12 cellular contexts compared by ENCODE assay signal in genomic region chr9:104923740-104924139, GRCh38. TPM values are rescaled to one million over a fixed set of nuclear protein-coding genes. Genes with fewer than 3 reads are reported as not detected.
DNase-seq lines count a peak whose midpoint lies in the region; ATAC-seq, FAIRE-seq and TF ChIP-seq lines count a peak whose summit lies in the region.
"Had no signal": no experiment of that assay in that cellular context is flagged by ENCODE, and none has a peak within 500 bp of the region (broad histone marks: within the 10 kb centered on the region; RNA-seq: fewer than 3 reads in every experiment).

No MANE protein-coding gene starts in this region.

- peaks cover 0 to 2% of the 10 kb centered on the region in 2 experiments; a peak in 1 of 5 replicates for H3K36me3 ChIP-seq in HepG2 (replicated peaks in 1 of 2; ENCODE audit: control insufficient read depth in 1 of 2, insufficient read depth in 2 of 2, low read length in 2 of 2)

- DNase-seq in GM18507 (ENCODE audit: extremely low spot score, insufficient read length, low read depth) (no peak), HepG2 (ENCODE audit: low spot score) (no peak), AML-193 (lab: John Stamatoyannopoulos, UW) (no peak), lower leg skin (ENCODE audit: low spot score in 2 of 2) (no peak)
- no peak for DNase-seq in stimulated activated naive CD8-positive, alpha-beta T cell treated with anti-CD3 and anti-CD28 coated beads, Interleukin-15, Interleukin-2, amounts not matched to agents 100 U/mL and 50 U/mL, for 24 hours
- DNase-seq in stimulated activated CD4-positive, alpha-beta T cell treated with anti-CD3 and anti-CD28 coated beads, Interleukin-15, amount 100 ng/mL, for 24 hours, result no peak
- DNase-seq: activated CD8-positive, alpha-beta memory T cell treated with anti-CD3 and anti-CD28 coated beads, Interleukin-2, amount 10 ng/mL, durations not matched to agents 7 days and 5 days; hippocampal formation; NCI-H1092 treated with DMSO at 0.1 percent for 48 hours had no signal

- peak overlapping the region in 2 of 3 experiments; percentile 15 to 25; a peak in 2 of 6 replicates for H3K4me3 ChIP-seq in HepG2 (replicated peaks in 1 of 3; ENCODE audit: insufficient read depth in 1 of 3, low read depth in 2 of 3, low read length in 3 of 3)
- no peak overlapping the region for H3K4me3 ChIP-seq in lower leg skin (ENCODE audit: low read depth, poor library complexity, severe bottlenecking)

- in situ Hi-C loops in HepG2 (cut with HindIII; ENCODE audit: extremely low pct_ligation_motif_present, low pct_unique_long_range_greater_than_20kb), result loop anchor here (10.0 kb wide), 2 partner anchors 141 to 231 kb away; no protein-coding TSS in a partner anchor

- H3K4me1 ChIP-seq in HepG2 (ENCODE audit: insufficient read depth, low read length), result peaks cover 76% of the 10 kb centered on the region

- H2AFZ ChIP-seq in HepG2 (ENCODE audit: low read length), result no peak overlapping the region

- H3K4me2 ChIP-seq in HepG2 (ENCODE audit: low read depth, low read length), result peak overlapping the region; percentile 90

- CTCF ChIA-PET in HepG2 (lab: Yijun Ruan, JAX; ENCODE audit: low intra/inter-chr PET ratio, low total read pairs), result no interaction called here

- H4K20me1 ChIP-seq in HepG2 (ENCODE audit: insufficient read depth, low read length), result peaks cover 2% of the 10 kb centered on the region; the same call in 1 of the 2 replicates

- H3K79me2 ChIP-seq in HepG2 (ENCODE audit: insufficient read depth, low read length), result peaks cover 92% of the 10 kb centered on the region

- WGBS in HepG2 (ENCODE audit: low lambda C conversion rate), result 60% methylated on average over 4 of the region's 4 CpGs
- WGBS in lower leg skin, 2 donors, result 68 to 91% methylated on average over 4 of the region's 4 CpGs

- peak; percentile 70 for FAIRE-seq in GM18507 (lab: Jason Lieb, UNC)
- peak; percentile 48 for FAIRE-seq in HepG2 (lab: Jason Lieb, UNC)
- FAIRE-seq: H1 had no signal

- TF ChIP-seq EP300 in HepG2 (IDR thresholded peaks at IDR 0.05; ENCODE audit: low read depth in 2 of 2, low read length in 2 of 2), result no peak
- no peak for TF ChIP-seq EP300 in HepG2 (CRISPR knock-in tag; IDR thresholded peaks at IDR 0.05; ENCODE audit: borderline replicate concordance)

- no peak for TF ChIP-seq CTCF in HepG2 (CRISPR knock-in tag; IDR thresholded peaks at IDR 0.05)
- no peak for TF ChIP-seq CTCF in lower leg skin (IDR thresholded peaks at IDR 0.05)

- H3K9me3 ChIP-seq in HepG2 (ENCODE audit: low read length), result no peaks in the 10 kb centered on the region

- POLR2A ChIA-PET in HepG2 (lab: Yijun Ruan, JAX), result interaction anchor here (1.1 to 1.4 kb wide), 3 partner anchors 11 to 60 kb away, joined by 3 to 4 read pairs (median 3); no protein-coding TSS in a partner anchor

- ATAC-seq in GM21619 (IDR thresholded peaks at IDR 0.05; ENCODE audit: unreplicated experiment) (peak; percentile 65), HG03520 (IDR thresholded peaks at IDR 0.05; ENCODE audit: unreplicated experiment) (peak; percentile 35), HepG2 (no peak)
- ATAC-seq in stimulated activated naive CD8-positive, alpha-beta T cell treated with anti-CD3 and anti-CD28 coated beads, Interleukin-15, Interleukin-2, amounts not matched to agents 100 U/mL and 50 U/mL, for 24 hours, result no peak
- ATAC-seq: activated CD8-positive, alpha-beta memory T cell treated with anti-CD3 and anti-CD28 coated beads, Interleukin-2, amount 10 ng/mL, durations not matched to agents 7 days and 5 days had no signal

- H3K27me3 ChIP-seq in HepG2 (ENCODE audit: control insufficient read depth in 1 of 2, insufficient read depth in 2 of 2, low read length in 2 of 2), result no peaks in the 10 kb centered on the region; a peak in 1 of 5 replicates

- BruUV-seq in HepG2 (replicated peaks; lab: Mats Ljungman, UMichigan), result no TSS peak

- peak overlapping the region; percentile 5; the same call in 1 of the 2 replicates for H3K9ac ChIP-seq in HepG2 (ENCODE audit: insufficient read depth, low read depth, low read length)

- no peak for TF ChIP-seq RAD21 in HepG2 (CRISPR knock-in tag; IDR thresholded peaks at IDR 0.05)

- peak overlapping the region; percentile 6 for H3K27ac ChIP-seq in HepG2 (ENCODE audit: extremely low read length, insufficient read depth, low read length)

- intact Hi-C loops in HepG2 (cut with micrococcal nuclease; ENCODE audit: unreplicated experiment), result no loop called here
- intact Hi-C loops in lower leg skin (cut with DNase I; ENCODE audit: low total_unique reads), result no loop called here

- TF ChIP-seq POLR2A in HepG2 (IDR thresholded peaks at IDR 0.05; ENCODE audit: insufficient read depth in 1 of 2, low read depth in 2 of 2, low read length in 2 of 2), result no peak
- no peak for TF ChIP-seq POLR2A in lower leg skin (IDR thresholded peaks at IDR 0.05)

TF ChIP-seq in HepG2, 621 proteins besides CTCF, POLR2A, EP300 and RAD21 (continues in another document):
- TF ChIP-seq ZNF121 (CRISPR knock-in tag; IDR thresholded peaks at IDR 0.05), result peak; percentile 57; the same call in 1 of the 2 replicates
- no peak for TF ChIP-seq SOX6 (IDR thresholded peaks at IDR 0.05)
- peak; percentile 49; the same call in 1 of the 2 replicates for TF ChIP-seq SOX6 (CRISPR knock-in tag; IDR thresholded peaks at IDR 0.05)
- TF ChIP-seq ZSCAN25 (CRISPR knock-in tag; IDR thresholded peaks at IDR 0.05), result no peak
- TF ChIP-seq ZNF770 (CRISPR knock-in tag; IDR thresholded peaks at IDR 0.05), result peak; percentile 53; the same call in 1 of the 2 replicates
- no peak for TF ChIP-seq ISX (CRISPR knock-in tag; conservative IDR thresholded peaks at IDR 0.05)

RNA-seq across cellular contexts. Expression of gene ABCA1, which starts 4.2 kb away (rescaled TPM):
- total RNA-seq in HepG2 (2016; rRNA removed; fragmentation: Illumina TruSeq; extraction: Trizol) (40.0 and 63.8 TPM in 2 replicates), lower leg skin (10 to 100 TPM; 35.6 to 60.7 (median 39.8) TPM)
- total RNA-seq in HepG2 (2016; cell fraction: cytosol; rRNA removed; fragmentation: Illumina TruSeq; extraction: Trizol; ENCODE audit: low read depth), result 8.1 and 10.0 TPM in 2 replicates
- total RNA-seq in HepG2 (2016; cell fraction: insoluble cytoplasmic fraction; rRNA removed; fragmentation: Illumina TruSeq; extraction: Trizol), result 36.2 and 63.5 TPM in 2 replicates
- 10.8 and 13.5 TPM in 2 replicates for total RNA-seq in HepG2 (2016; cell fraction: membrane; rRNA removed; fragmentation: Illumina TruSeq; extraction: Trizol)
- total RNA-seq in HepG2 (2016; cell fraction: nucleus; rRNA removed; fragmentation: Illumina TruSeq; extraction: Trizol), result 111 and 125 TPM in 2 replicates
- 26.8 and 30.0 TPM in 2 replicates for polyA plus RNA-seq in HepG2 (2011; rRNA removed)
- 23.6 and 27.4 TPM in 2 replicates for polyA plus RNA-seq in HepG2 (2011; cell fraction: cytosol; rRNA removed)
- 74.2 and 77.9 TPM in 2 replicates for polyA plus RNA-seq in HepG2 (2011; cell fraction: nucleus; rRNA removed)
- polyA plus RNA-seq in HepG2 (2012), result 16.8 and 28.4 TPM in 2 replicates
- polyA plus RNA-seq in HepG2 (2016; cell fraction: cytosol; fragmentation: Illumina TruSeq; extraction: Trizol; ENCODE audit: low read depth), result 1.1 TPM in 2 replicates
- 13.1 and 13.8 TPM in 2 replicates for polyA plus RNA-seq in HepG2 (2016; cell fraction: insoluble cytoplasmic fraction; fragmentation: Illumina TruSeq; extraction: Trizol; ENCODE audit: low read depth)
- polyA plus RNA-seq in HepG2 (2016; cell fraction: membrane; fragmentation: Illumina TruSeq; extraction: Trizol; ENCODE audit: low read depth), result 2.0 and 2.5 TPM in 2 replicates
- polyA plus RNA-seq in HepG2 (2016; cell fraction: nucleus; fragmentation: Illumina TruSeq; extraction: Trizol; ENCODE audit: insufficient read depth, low read depth), result 64.5 and 67.0 TPM in 2 replicates
- 0.51 and 497 TPM in 2 replicates for polyA minus RNA-seq in HepG2 (2011; rRNA and poly(A)+ RNA removed; ENCODE audit: low replicate concordance)
- polyA minus RNA-seq in HepG2 (2011; cell fraction: cytosol; rRNA and poly(A)+ RNA removed), result 94.8 and 127 TPM in 2 replicates
- 220 and 287 TPM in 2 replicates for polyA minus RNA-seq in HepG2 (2011; cell fraction: nucleus; rRNA and poly(A)+ RNA removed)

Comparison
In these comparisons a context has a peak if more than half of its experiments do, and no peak if none do; other contexts are left out.
1. ATAC-seq: peak in GM21619 (single experiment) and HG03520 (single experiment); none in HepG2 (single experiment) and stimulated activated naive CD8-positive, alpha-beta T cell treated with anti-CD3 and anti-CD28 coated beads, Interleukin-15, Interleukin-2, amounts not matched to agents 100 U/mL and 50 U/mL, for 24 hours (single experiment).